ENCODE assay signal across 8 cellular contexts in the genomic region with DNA sequence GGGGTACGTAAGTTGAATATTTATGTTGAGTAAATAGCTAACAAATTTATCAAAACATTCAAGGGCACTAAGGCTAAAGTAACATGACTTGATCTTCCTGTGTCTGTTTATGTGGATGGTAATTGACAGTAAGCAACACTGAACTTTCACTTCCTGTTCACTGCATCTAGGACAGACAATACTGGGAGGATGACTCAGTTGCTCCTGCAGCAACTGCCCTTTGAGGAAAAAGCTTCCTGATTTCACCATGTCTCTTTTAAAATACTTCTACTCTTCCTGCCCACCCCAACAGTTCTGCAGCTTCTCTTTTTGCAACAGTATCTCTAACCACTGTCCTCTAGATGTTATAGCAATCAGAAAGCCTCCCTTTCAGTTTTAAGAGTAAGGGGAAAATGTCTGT.
DNase-seq lines count a peak whose midpoint lies in the region; ATAC-seq, FAIRE-seq and TF ChIP-seq lines count a peak whose summit lies in the region.

No MANE protein-coding gene starts in this region.

- ATAC-seq in GM18868 (IDR thresholded peaks at IDR 0.05; ENCODE audit: unreplicated experiment) (peak; percentile 61), HG03108 (IDR thresholded peaks at IDR 0.05; ENCODE audit: unreplicated experiment) (peak; percentile 73), left lung (peak; percentile 88)

- H3K27ac ChIP-seq in SU-DHL-6 (ENCODE audit: low read depth, low read length): peak overlapping the region; percentile 92
- H3K27ac ChIP-seq in left lung: peak overlapping the region; percentile 61 to 83

- H3K4me2 ChIP-seq in SU-DHL-6 (ENCODE audit: low read depth, low read length, poor library complexity, severe bottlenecking): peak overlapping the region; percentile 91

- peak overlapping the region; percentile 50 for H3K9ac ChIP-seq in SU-DHL-6 (ENCODE audit: low read length)

- H3K9me3 ChIP-seq in SU-DHL-6 (ENCODE audit: insufficient read depth, low read length): no peaks in the 10 kb centered on the region
- peaks cover 0 to 3% of the 10 kb centered on the region in 2 donors for H3K9me3 ChIP-seq in left lung

- no peaks in the 10 kb centered on the region for H3K79me2 ChIP-seq in SU-DHL-6 (ENCODE audit: insufficient read depth, low read length)

- H3K36me3 ChIP-seq in SU-DHL-6 (ENCODE audit: low read length) (no peaks in the 10 kb centered on the region), left lung (no peaks in the 10 kb centered on the region)

- intact Hi-C loops in left lung (cut with DNase I): no loop called here

- no peaks in the 10 kb centered on the region for H4K20me1 ChIP-seq in SU-DHL-6 (ENCODE audit: low read depth, low read length)

- peaks cover 0 to 20% of the 10 kb centered on the region in 2 donors for H3K4me1 ChIP-seq in left lung

- peaks cover 16% of the 10 kb centered on the region for H3F3A ChIP-seq in SU-DHL-6 (ENCODE audit: insufficient read depth)

- no peak for FAIRE-seq in D721Med (lab: Jason Lieb, UNC)

- H3K27me3 ChIP-seq in SU-DHL-6 (ENCODE audit: low read length): no peaks in the 10 kb centered on the region
- H3K27me3 ChIP-seq in left lung: no peaks in the 10 kb centered on the region

- H3K4me3 ChIP-seq in SU-DHL-6 (ENCODE audit: insufficient read depth, low read length, poor library complexity, severe bottlenecking): peak overlapping the region; percentile 51
- H3K4me3 ChIP-seq in left lung: peak overlapping the region in 1 of 2 donors; percentile 2

- TF ChIP-seq CTCF in SU-DHL-6 (IDR thresholded peaks at IDR 0.05; ENCODE audit: insufficient read depth, low read length, poor library complexity, severe bottlenecking) (no peak), left lung (IDR thresholded peaks at IDR 0.05) (no peak), D721Med (IDR thresholded peaks at IDR 0.05; ENCODE audit: insufficient read depth, missing control alignments) (no peak)

- DNase-seq in left lung: peak in 1 of 2 donors; percentile 35
- no peak for DNase-seq in DMS 273 (lab: John Stamatoyannopoulos, UW; ENCODE audit: unreplicated experiment)
- DNase-seq in stimulated activated CD4-positive, alpha-beta T cell treated with anti-CD3 and anti-CD28 coated beads, Interleukin-2, amount 100 ng/mL, for 48 hours: no peak
- DNase-seq in stimulated activated CD4-positive, alpha-beta T cell treated with anti-CD3 and anti-CD28 coated beads, Interleukin-4, amount 100 ng/mL, for 24 hours: no peak
- DNase-seq in D721Med (ENCODE audit: insufficient read length, low spot score): no peak

- H3K9me2 ChIP-seq in SU-DHL-6 (replicated peaks; ENCODE audit: insufficient read depth, low read length): no peaks in the 10 kb centered on the region

- peak overlapping the region; percentile 80 for H2AFZ ChIP-seq in SU-DHL-6 (ENCODE audit: low read depth, low read length, severe bottlenecking)
